In the genomic region with DNA sequence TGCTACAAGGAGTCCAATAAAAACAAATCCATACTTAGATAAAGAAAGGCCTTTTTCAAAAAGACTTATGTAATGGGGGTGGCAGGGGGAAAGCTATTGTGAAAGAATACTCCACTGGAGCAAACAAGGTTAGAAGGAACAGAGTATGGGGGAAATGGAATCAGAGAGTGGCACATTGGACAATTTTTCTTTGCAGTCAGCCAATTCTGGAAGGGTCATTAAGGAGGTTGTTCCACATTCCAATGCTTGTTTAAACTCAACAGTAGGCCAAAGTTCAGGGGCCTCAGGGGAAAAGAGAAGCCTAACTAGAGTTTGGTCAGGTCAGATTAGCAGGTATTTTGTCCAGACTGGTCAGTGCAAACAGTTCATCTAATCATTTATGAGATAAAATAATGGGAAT, we compare ENCODE assay signal across 1 cellular context.
A peak's percentile ranks its signal among the peaks of the same experiment; 100 is the strongest.
TF ChIP-seq lines count a peak whose summit lies in the region.

No MANE protein-coding gene starts in this region.

TF ChIP-seq in HepG2, 621 proteins besides CTCF, POLR2A, EP300 and RAD21 (continued from another document and continues in another):
- TF ChIP-seq, protein P1, sequence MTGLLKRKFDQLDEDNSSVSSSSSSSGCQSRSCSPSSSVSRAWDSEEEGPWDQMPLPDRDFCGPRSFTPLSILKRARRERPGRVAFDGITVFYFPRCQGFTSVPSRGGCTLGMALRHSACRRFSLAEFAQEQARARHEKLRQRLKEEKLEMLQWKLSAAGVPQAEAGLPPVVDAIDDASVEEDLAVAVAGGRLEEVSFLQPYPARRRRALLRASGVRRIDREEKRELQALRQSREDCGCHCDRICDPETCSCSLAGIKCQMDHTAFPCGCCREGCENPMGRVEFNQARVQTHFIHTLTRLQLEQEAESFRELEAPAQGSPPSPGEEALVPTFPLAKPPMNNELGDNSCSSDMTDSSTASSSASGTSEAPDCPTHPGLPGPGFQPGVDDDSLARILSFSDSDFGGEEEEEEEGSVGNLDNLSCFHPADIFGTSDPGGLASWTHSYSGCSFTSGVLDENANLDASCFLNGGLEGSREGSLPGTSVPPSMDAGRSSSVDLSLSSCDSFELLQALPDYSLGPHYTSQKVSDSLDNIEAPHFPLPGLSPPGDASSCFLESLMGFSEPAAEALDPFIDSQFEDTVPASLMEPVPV (CRISPR knock-in tag; IDR thresholded peaks at IDR 0.05) = no peak
- TF ChIP-seq ELF1 (CRISPR knock-in tag; IDR thresholded peaks at IDR 0.05) = no peak
- no peak for TF ChIP-seq ZNF607 (CRISPR knock-in tag; IDR thresholded peaks at IDR 0.05; ENCODE audit: borderline replicate concordance)
- TF ChIP-seq, protein P2, sequence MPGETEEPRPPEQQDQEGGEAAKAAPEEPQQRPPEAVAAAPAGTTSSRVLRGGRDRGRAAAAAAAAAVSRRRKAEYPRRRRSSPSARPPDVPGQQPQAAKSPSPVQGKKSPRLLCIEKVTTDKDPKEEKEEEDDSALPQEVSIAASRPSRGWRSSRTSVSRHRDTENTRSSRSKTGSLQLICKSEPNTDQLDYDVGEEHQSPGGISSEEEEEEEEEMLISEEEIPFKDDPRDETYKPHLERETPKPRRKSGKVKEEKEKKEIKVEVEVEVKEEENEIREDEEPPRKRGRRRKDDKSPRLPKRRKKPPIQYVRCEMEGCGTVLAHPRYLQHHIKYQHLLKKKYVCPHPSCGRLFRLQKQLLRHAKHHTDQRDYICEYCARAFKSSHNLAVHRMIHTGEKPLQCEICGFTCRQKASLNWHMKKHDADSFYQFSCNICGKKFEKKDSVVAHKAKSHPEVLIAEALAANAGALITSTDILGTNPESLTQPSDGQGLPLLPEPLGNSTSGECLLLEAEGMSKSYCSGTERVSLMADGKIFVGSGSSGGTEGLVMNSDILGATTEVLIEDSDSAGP (CRISPR knock-in tag; IDR thresholded peaks at IDR 0.05; ENCODE audit: borderline replicate concordance) = no peak
- TF ChIP-seq ZFP36L1 (CRISPR knock-in tag; IDR thresholded peaks at IDR 0.05) = no peak
- TF ChIP-seq, protein P3, sequence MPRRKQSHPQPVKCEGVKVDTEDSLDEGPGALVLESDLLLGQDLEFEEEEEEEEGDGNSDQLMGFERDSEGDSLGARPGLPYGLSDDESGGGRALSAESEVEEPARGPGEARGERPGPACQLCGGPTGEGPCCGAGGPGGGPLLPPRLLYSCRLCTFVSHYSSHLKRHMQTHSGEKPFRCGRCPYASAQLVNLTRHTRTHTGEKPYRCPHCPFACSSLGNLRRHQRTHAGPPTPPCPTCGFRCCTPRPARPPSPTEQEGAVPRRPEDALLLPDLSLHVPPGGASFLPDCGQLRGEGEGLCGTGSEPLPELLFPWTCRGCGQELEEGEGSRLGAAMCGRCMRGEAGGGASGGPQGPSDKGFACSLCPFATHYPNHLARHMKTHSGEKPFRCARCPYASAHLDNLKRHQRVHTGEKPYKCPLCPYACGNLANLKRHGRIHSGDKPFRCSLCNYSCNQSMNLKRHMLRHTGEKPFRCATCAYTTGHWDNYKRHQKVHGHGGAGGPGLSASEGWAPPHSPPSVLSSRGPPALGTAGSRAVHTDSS (CRISPR knock-in tag; conservative IDR thresholded peaks at IDR 0.05) = no peak
- no peak for TF ChIP-seq SP2 (CRISPR knock-in tag; IDR thresholded peaks at IDR 0.05)
- TF ChIP-seq, protein P4, sequence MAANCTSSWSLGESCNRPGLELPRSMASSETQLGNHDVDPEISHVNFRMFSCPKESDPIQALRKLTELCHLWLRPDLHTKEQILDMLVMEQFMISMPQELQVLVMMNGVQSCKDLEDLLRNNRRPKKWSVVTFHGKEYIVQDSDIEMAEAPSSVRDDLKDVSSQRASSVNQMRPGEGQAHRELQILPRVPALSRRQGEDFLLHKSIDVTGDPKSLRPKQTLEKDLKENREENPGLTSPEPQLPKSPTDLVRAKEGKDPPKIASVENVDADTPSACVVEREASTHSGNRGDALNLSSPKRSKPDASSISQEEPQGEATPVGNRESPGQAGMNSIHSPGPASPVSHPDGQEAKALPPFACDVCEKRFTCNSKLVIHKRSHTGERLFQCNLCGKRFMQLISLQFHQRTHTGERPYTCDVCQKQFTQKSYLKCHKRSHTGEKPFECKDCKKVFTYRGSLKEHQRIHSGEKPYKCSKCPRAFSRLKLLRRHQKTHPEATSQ (CRISPR knock-in tag; IDR thresholded peaks at IDR 0.05; ENCODE audit: borderline replicate concordance) = no peak
- TF ChIP-seq, protein P5, sequence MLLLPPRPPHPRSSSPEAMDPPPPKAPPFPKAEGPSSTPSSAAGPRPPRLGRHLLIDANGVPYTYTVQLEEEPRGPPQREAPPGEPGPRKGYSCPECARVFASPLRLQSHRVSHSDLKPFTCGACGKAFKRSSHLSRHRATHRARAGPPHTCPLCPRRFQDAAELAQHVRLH (CRISPR knock-in tag; IDR thresholded peaks at IDR 0.05; ENCODE audit: borderline replicate concordance, low read depth) = no peak
- TF ChIP-seq, protein P6, sequence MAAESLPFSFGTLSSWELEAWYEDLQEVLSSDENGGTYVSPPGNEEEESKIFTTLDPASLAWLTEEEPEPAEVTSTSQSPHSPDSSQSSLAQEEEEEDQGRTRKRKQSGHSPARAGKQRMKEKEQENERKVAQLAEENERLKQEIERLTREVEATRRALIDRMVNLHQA (CRISPR knock-in tag; IDR thresholded peaks at IDR 0.05) = no peak
- TF ChIP-seq TMF1 (CRISPR knock-in tag; IDR thresholded peaks at IDR 0.05; ENCODE audit: low read depth) = no peak
- no peak for TF ChIP-seq YEATS4 (CRISPR knock-in tag; IDR thresholded peaks at IDR 0.05; ENCODE audit: borderline replicate concordance)
- TF ChIP-seq, protein P7, sequence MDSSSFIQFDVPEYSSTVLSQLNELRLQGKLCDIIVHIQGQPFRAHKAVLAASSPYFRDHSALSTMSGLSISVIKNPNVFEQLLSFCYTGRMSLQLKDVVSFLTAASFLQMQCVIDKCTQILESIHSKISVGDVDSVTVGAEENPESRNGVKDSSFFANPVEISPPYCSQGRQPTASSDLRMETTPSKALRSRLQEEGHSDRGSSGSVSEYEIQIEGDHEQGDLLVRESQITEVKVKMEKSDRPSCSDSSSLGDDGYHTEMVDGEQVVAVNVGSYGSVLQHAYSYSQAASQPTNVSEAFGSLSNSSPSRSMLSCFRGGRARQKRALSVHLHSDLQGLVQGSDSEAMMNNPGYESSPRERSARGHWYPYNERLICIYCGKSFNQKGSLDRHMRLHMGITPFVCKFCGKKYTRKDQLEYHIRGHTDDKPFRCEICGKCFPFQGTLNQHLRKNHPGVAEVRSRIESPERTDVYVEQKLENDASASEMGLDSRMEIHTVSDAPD (CRISPR knock-in tag; IDR thresholded peaks at IDR 0.05) = no peak
- no peak for TF ChIP-seq MTF1 (CRISPR knock-in tag; IDR thresholded peaks at IDR 0.05)
- TF ChIP-seq, protein P8, sequence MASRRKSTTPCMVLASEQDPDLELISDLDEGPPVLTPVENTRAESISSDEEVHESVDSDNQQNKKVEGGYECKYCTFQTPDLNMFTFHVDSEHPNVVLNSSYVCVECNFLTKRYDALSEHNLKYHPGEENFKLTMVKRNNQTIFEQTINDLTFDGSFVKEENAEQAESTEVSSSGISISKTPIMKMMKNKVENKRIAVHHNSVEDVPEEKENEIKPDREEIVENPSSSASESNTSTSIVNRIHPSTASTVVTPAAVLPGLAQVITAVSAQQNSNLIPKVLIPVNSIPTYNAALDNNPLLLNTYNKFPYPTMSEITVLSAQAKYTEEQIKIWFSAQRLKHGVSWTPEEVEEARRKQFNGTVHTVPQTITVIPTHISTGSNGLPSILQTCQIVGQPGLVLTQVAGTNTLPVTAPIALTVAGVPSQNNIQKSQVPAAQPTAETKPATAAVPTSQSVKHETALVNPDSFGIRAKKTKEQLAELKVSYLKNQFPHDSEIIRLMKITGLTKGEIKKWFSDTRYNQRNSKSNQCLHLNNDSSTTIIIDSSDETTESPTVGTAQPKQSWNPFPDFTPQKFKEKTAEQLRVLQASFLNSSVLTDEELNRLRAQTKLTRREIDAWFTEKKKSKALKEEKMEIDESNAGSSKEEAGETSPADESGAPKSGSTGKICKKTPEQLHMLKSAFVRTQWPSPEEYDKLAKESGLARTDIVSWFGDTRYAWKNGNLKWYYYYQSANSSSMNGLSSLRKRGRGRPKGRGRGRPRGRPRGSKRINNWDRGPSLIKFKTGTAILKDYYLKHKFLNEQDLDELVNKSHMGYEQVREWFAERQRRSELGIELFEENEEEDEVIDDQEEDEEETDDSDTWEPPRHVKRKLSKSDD (CRISPR knock-in tag; IDR thresholded peaks at IDR 0.05; ENCODE audit: low read depth) = peak; percentile 26; the same call in 1 of the 2 replicates
- no peak for TF ChIP-seq SIN3A (IDR thresholded peaks at IDR 0.05; ENCODE audit: borderline replicate concordance, low read depth, low read length)
- peak; percentile 93 for TF ChIP-seq BCL6 (CRISPR knock-in tag; IDR thresholded peaks at IDR 0.05)
- no peak for TF ChIP-seq ZKSCAN5 (CRISPR knock-in tag; IDR thresholded peaks at IDR 0.05)
- peak; percentile 47; the same call in 1 of the 2 replicates for TF ChIP-seq RARA (CRISPR knock-in tag; IDR thresholded peaks at IDR 0.05)
- TF ChIP-seq GFI1 (CRISPR knock-in tag; IDR thresholded peaks at IDR 0.05; ENCODE audit: borderline replicate concordance) = peak; percentile 26; the same call in 1 of the 2 replicates
- TF ChIP-seq NCOA2 (CRISPR knock-in tag; IDR thresholded peaks at IDR 0.05) = peak; percentile 54
- 0 out of 2 replicates have a peak, but pooled peaks have one; percentile 36 for TF ChIP-seq MIXL1 (CRISPR knock-in tag; IDR thresholded peaks at IDR 0.05)
- TF ChIP-seq ZNF441 (CRISPR knock-in tag; IDR thresholded peaks at IDR 0.05; ENCODE audit: borderline replicate concordance) = no peak
- no peak for TF ChIP-seq POGZ (CRISPR knock-in tag; IDR thresholded peaks at IDR 0.05)
- TF ChIP-seq ZZZ3 (CRISPR knock-in tag; IDR thresholded peaks at IDR 0.05; ENCODE audit: borderline replicate concordance) = no peak
- no peak for TF ChIP-seq AKAP8 (CRISPR knock-in tag; IDR thresholded peaks at IDR 0.05)
- TF ChIP-seq ZNF510 (CRISPR knock-in tag; IDR thresholded peaks at IDR 0.05; ENCODE audit: low read depth) = no peak
- no peak for TF ChIP-seq GLI4 (CRISPR knock-in tag; IDR thresholded peaks at IDR 0.05; ENCODE audit: borderline replicate concordance)
- no peak for TF ChIP-seq MAFG (CRISPR knock-in tag; IDR thresholded peaks at IDR 0.05)
- no peak for TF ChIP-seq KDM2A (CRISPR knock-in tag; IDR thresholded peaks at IDR 0.05; ENCODE audit: borderline replicate concordance, low read depth)
- peak; percentile 75 for TF ChIP-seq RXRB (CRISPR knock-in tag; IDR thresholded peaks at IDR 0.05; ENCODE audit: borderline replicate concordance)
- no peak for TF ChIP-seq ELF4 (CRISPR knock-in tag; IDR thresholded peaks at IDR 0.05; ENCODE audit: borderline replicate concordance)
- TF ChIP-seq, protein P9, sequence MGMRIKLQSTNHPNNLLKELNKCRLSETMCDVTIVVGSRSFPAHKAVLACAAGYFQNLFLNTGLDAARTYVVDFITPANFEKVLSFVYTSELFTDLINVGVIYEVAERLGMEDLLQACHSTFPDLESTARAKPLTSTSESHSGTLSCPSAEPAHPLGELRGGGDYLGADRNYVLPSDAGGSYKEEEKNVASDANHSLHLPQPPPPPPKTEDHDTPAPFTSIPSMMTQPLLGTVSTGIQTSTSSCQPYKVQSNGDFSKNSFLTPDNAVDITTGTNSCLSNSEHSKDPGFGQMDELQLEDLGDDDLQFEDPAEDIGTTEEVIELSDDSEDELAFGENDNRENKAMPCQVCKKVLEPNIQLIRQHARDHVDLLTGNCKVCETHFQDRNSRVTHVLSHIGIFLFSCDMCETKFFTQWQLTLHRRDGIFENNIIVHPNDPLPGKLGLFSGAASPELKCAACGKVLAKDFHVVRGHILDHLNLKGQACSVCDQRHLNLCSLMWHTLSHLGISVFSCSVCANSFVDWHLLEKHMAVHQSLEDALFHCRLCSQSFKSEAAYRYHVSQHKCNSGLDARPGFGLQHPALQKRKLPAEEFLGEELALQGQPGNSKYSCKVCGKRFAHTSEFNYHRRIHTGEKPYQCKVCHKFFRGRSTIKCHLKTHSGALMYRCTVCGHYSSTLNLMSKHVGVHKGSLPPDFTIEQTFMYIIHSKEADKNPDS (CRISPR knock-in tag; IDR thresholded peaks at IDR 0.05) = no peak
- TF ChIP-seq ZNF180 (CRISPR knock-in tag; IDR thresholded peaks at IDR 0.05; ENCODE audit: borderline replicate concordance, low read depth) = no peak
- TF ChIP-seq XRCC5 (optimal IDR thresholded peaks at IDR 0.05; ENCODE audit: low read length) = no peak
- TF ChIP-seq, protein P10, sequence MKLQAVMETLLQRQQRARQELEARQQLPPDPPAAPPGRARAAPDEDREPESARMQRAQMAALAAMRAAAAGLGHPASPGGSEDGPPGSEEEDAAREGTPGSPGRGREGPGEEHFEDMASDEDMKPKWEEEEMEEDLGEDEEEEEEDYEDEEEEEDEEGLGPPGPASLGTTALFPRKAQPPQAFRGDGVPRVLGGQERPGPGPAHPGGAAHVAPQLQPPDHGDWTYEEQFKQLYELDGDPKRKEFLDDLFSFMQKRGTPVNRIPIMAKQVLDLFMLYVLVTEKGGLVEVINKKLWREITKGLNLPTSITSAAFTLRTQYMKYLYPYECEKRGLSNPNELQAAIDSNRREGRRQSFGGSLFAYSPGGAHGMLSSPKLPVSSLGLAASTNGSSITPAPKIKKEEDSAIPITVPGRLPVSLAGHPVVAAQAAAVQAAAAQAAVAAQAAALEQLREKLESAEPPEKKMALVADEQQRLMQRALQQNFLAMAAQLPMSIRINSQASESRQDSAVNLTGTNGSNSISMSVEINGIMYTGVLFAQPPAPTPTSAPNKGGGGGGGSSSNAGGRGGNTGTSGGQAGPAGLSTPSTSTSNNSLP (IDR thresholded peaks at IDR 0.05; ENCODE audit: low read depth, low read length) = peak; percentile 14; the same call in 1 of the 2 replicates
- no peak for TF ChIP-seq RFX5 (IDR thresholded peaks at IDR 0.05; ENCODE audit: low read depth, low read length)
- no peak for TF ChIP-seq MYC (CRISPR knock-in tag; IDR thresholded peaks at IDR 0.05; ENCODE audit: borderline replicate concordance)
- TF ChIP-seq, protein P11, sequence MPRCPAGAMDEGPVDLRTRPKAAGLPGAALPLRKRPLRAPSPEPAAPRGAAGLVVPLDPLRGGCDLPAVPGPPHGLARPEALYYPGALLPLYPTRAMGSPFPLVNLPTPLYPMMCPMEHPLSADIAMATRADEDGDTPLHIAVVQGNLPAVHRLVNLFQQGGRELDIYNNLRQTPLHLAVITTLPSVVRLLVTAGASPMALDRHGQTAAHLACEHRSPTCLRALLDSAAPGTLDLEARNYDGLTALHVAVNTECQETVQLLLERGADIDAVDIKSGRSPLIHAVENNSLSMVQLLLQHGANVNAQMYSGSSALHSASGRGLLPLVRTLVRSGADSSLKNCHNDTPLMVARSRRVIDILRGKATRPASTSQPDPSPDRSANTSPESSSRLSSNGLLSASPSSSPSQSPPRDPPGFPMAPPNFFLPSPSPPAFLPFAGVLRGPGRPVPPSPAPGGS (CRISPR knock-in tag; IDR thresholded peaks at IDR 0.05) = no peak
- TF ChIP-seq, protein P12, sequence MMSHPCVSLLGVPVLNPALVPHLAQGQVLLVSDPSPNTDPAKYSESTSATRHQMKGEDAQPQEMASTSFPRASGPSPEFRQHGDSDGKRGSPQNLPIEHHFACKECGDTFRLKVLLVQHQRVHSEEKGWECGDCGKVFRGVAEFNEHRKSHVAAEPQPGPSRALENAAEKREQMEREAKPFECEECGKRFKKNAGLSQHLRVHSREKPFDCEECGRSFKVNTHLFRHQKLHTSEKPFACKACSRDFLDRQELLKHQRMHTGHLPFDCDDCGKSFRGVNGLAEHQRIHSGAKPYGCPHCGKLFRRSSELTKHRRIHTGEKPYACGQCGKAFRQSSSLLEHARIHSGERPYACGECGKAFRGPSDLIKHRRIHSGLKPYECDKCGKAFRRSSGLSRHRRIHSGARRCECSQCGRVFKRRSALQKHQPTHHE (CRISPR knock-in tag; IDR thresholded peaks at IDR 0.05; ENCODE audit: borderline replicate concordance) = no peak
- TF ChIP-seq PAWR (CRISPR knock-in tag; IDR thresholded peaks at IDR 0.05; ENCODE audit: borderline replicate concordance) = no peak
- TF ChIP-seq SOX6 (IDR thresholded peaks at IDR 0.05) = no peak
- peak; percentile 42 for TF ChIP-seq SOX6 (CRISPR knock-in tag; IDR thresholded peaks at IDR 0.05)
